In genomic region chr15:28913171-28913765, GRCh38 we compare ENCODE assay signal across 16 cellular contexts. TPM values are rescaled to one million over a fixed set of nuclear protein-coding genes. Genes with fewer than 3 reads are reported as not detected.
DNase-seq lines count a peak whose midpoint lies in the region; ATAC-seq, FAIRE-seq and TF ChIP-seq lines count a peak whose summit lies in the region.
"Had no signal": no experiment of that assay in that cellular context is flagged by ENCODE, and none has a peak within 500 bp of the region (broad histone marks: within the 10 kb centered on the region; RNA-seq: fewer than 3 reads in every experiment).

No MANE protein-coding gene starts in this region.

- peak overlapping the region in 1 of 2 experiments; percentile 46 for H3K14ac ChIP-seq in mesenchymal stem cell (ENCODE audit: low read length in 2 of 2)

- peaks cover 3% of the 10 kb centered on the region for H3K36me3 Mint-ChIP-seq in chondrocyte (ENCODE audit: low read depth)

- H2BK15ac ChIP-seq in mesenchymal stem cell (ENCODE audit: low read depth, poor library complexity, severe bottlenecking) = no peak overlapping the region

- H3K23ac ChIP-seq in mesenchymal stem cell (ENCODE audit: low read length in 2 of 2) = no peak overlapping the region

- H3K9ac ChIP-seq in mesenchymal stem cell (ENCODE audit: low read length) = no peak overlapping the region

- peaks cover 11% of the 10 kb centered on the region for H3K79me1 ChIP-seq in mesenchymal stem cell (replicated peaks; ENCODE audit: low read length, poor library complexity, severe bottlenecking)

- peak; percentile 45 for DNase-seq in EH (ENCODE audit: low read depth)
- peak; percentile 33 for DNase-seq in HTR-8/SVneo (ENCODE audit: insufficient read length, low spot score)
- peak; percentile 83 for DNase-seq in chondrocyte (ENCODE audit: low spot score)
- DNase-seq in mesenchymal stem cell = peak; percentile 45
- no peak for DNase-seq in stimulated activated naive CD4-positive, alpha-beta T cell treated with Interleukin-2 at 50 U/mL for 16 hours (lab: John Stamatoyannopoulos, UW)
- DNase-seq in urothelium cell line (ENCODE audit: low spot score) = no peak
- DNase-seq in NCI-H1694 (lab: John Stamatoyannopoulos, UW) = no peak
- DNase-seq: EL, foreskin keratinocyte, NCI-H1930, retina had no signal

- no peaks in the 10 kb centered on the region for H3K9me3 Mint-ChIP-seq in chondrocyte (ENCODE audit: low read depth)
- H3K9me3 Mint-ChIP-seq: dendritic cell treated with granulocyte-macrophage colony-stimulating factor and Interleukin-4, amounts not matched to agents 40 ng/mL and 50 ng/mL, for 4 days; stimulated activated naive CD8-positive, alpha-beta T cell treated with anti-CD3 and anti-CD28 coated beads, Interleukin-15, Interleukin-2, amounts not matched to agents 100 ng/mL and 50 ng/mL, for 24 hours had no signal

- H2AK5ac ChIP-seq in mesenchymal stem cell (ENCODE audit: low read length, severe bottlenecking) = no peak overlapping the region

- H4K8ac ChIP-seq in mesenchymal stem cell (ENCODE audit: low read length) = peak overlapping the region; percentile 67

- no peak overlapping the region for H3K27ac Mint-ChIP-seq in chondrocyte (ENCODE audit: unreplicated experiment)
- H3K27ac Mint-ChIP-seq: dendritic cell treated with granulocyte-macrophage colony-stimulating factor and Interleukin-4, amounts not matched to agents 40 ng/mL and 50 ng/mL, for 4 days had no signal

- no peak overlapping the region for H3K4ac ChIP-seq in mesenchymal stem cell (ENCODE audit: low read depth in 1 of 2, low read length in 2 of 2)

- no peak for ATAC-seq in GM19328 (IDR thresholded peaks at IDR 0.05; ENCODE audit: unreplicated experiment)
- ATAC-seq: foreskin keratinocyte had no signal

- H3K4me3 Mint-ChIP-seq in chondrocyte (ENCODE audit: unreplicated experiment) = no peak overlapping the region
- H3K4me3 Mint-ChIP-seq: dendritic cell treated with granulocyte-macrophage colony-stimulating factor and Interleukin-4, amounts not matched to agents 40 ng/mL and 50 ng/mL, for 4 days; stimulated activated naive CD8-positive, alpha-beta T cell treated with anti-CD3 and anti-CD28 coated beads, Interleukin-15, Interleukin-2, amounts not matched to agents 100 ng/mL and 50 ng/mL, for 24 hours had no signal

- H3K4me1 ChIP-seq in mesenchymal stem cell (ENCODE audit: control insufficient read depth, insufficient read depth, low read depth, low read length) = no peaks in the 10 kb centered on the region
- H3K4me1 ChIP-seq: foreskin keratinocyte had no signal

- peak; percentile 61 for TF ChIP-seq CTCF in chondrocyte (IDR thresholded peaks at IDR 0.05)

- H3K18ac ChIP-seq in mesenchymal stem cell (ENCODE audit: low read depth in 1 of 2, low read length in 2 of 2) = peak overlapping the region in 1 of 2 experiments; percentile 5

- no peak overlapping the region for H3K4me2 ChIP-seq in mesenchymal stem cell (ENCODE audit: low read length, poor library complexity, severe bottlenecking)

- H3K27me3 ChIP-seq in mesenchymal stem cell (ENCODE audit: control insufficient read depth in 1 of 2, insufficient read depth in 1 of 2, low read length in 2 of 2) = peaks cover 0 to 38% of the 10 kb centered on the region in 2 experiments
- H3K27me3 ChIP-seq: foreskin keratinocyte had no signal

- H2BK120ac ChIP-seq in mesenchymal stem cell (ENCODE audit: low read depth, low read length) = no peak overlapping the region

- no peaks in the 10 kb centered on the region for H3K36me3 ChIP-seq in mesenchymal stem cell (ENCODE audit: control insufficient read depth in 1 of 2, insufficient read depth in 2 of 2, low read depth in 1 of 2, low read length in 2 of 2)

- 96% methylated on average over 7 of the region's 9 CpGs for WGBS in mesenchymal stem cell

- H3K27ac ChIP-seq in mesenchymal stem cell (ENCODE audit: low read length, poor library complexity, severe bottlenecking) = no peak overlapping the region
- H3K27ac ChIP-seq: C4-2B, foreskin keratinocyte had no signal

- H3K27me3 Mint-ChIP-seq in chondrocyte (ENCODE audit: low read depth) = no peaks in the 10 kb centered on the region
- H3K27me3 Mint-ChIP-seq: stimulated activated naive CD8-positive, alpha-beta T cell treated with anti-CD3 and anti-CD28 coated beads, Interleukin-15, Interleukin-2, amounts not matched to agents 100 ng/mL and 50 ng/mL, for 24 hours had no signal

- H2AFZ ChIP-seq in mesenchymal stem cell (ENCODE audit: low read depth, low read length) = no peak overlapping the region

- peak overlapping the region in 1 of 2 experiments; percentile 86 for H2BK12ac ChIP-seq in mesenchymal stem cell (ENCODE audit: low read length in 2 of 2)

- no peak overlapping the region for H2BK5ac ChIP-seq in mesenchymal stem cell (ENCODE audit: low read depth, low read length, poor library complexity, severe bottlenecking)

- no peaks in the 10 kb centered on the region for H3K9me3 ChIP-seq in mesenchymal stem cell (ENCODE audit: control insufficient read depth, low read length)

- H4K91ac ChIP-seq in mesenchymal stem cell (ENCODE audit: low read length) = peak overlapping the region; percentile 91

- H3K4me3 ChIP-seq in mesenchymal stem cell (ENCODE audit: insufficient read depth in 1 of 2, low read depth in 1 of 2, low read length in 2 of 2) = no peak overlapping the region

- FAIRE-seq in HTR-8/SVneo (lab: Jason Lieb, UNC) = no peak
- FAIRE-seq in urothelium cell line (lab: Jason Lieb, UNC) = no peak

- peaks cover 4% of the 10 kb centered on the region for H3K4me1 Mint-ChIP-seq in chondrocyte (ENCODE audit: low read depth)

RNA-seq across cellular contexts. Expression of gene APBA2, which starts 27.5 kb away (rescaled TPM):
- 26.4 to 30.4 TPM (median 28.7 TPM) in 3 replicates for total RNA-seq in chondrocyte
- 22.0 TPM for polyA plus RNA-seq in mesenchymal stem cell (2013, experiment 1 of 2)
- polyA plus RNA-seq in mesenchymal stem cell (2013, experiment 2 of 2) = 21.3 TPM
- total RNA-seq: LHCN-M2 had no signal

Comparison
In these comparisons a context has a peak if more than half of its experiments do, and no peak if none do; other contexts are left out.
1. DNase-seq: peak in EH (single experiment), HTR-8/SVneo (single experiment), chondrocyte (single experiment) and mesenchymal stem cell (single experiment); none in stimulated activated naive CD4-positive, alpha-beta T cell treated with Interleukin-2 at 50 U/mL for 16 hours (single experiment), urothelium cell line (single experiment) and NCI-H1694 (single experiment).